8 cellular contexts compared by ENCODE assay signal in genomic region chr20:21503345-21503744, GRCh38. TPM values are rescaled to one million over a fixed set of nuclear protein-coding genes. Genes with fewer than 3 reads are reported as not detected.
A peak's percentile ranks its signal among the peaks of the same experiment; 100 is the strongest.
DNase-seq lines count a peak whose midpoint lies in the region; ATAC-seq lines count a peak whose summit lies in the region.

No MANE protein-coding gene starts in this region.

- H3K4me1 ChIP-seq in BLaER1: peaks cover 27% of the 10 kb centered on the region

- H3K36me3 ChIP-seq in BLaER1: no peaks in the 10 kb centered on the region

- peak; percentile 86 for ATAC-seq in GM19397 (IDR thresholded peaks at IDR 0.05; ENCODE audit: unreplicated experiment)
- ATAC-seq in HG03139 (IDR thresholded peaks at IDR 0.05; ENCODE audit: unreplicated experiment): peak; percentile 70
- ATAC-seq in left cardiac atrium: no peak

- peaks cover 17% of the 10 kb centered on the region for H3K9me3 ChIP-seq in BLaER1

- H3K4me1 Mint-ChIP-seq in activated T-helper 2 cell treated with anti-CD3 and anti-CD28 coated beads, Interferon-gamma antibody, Interleukin-2, Interleukin-4, amounts not matched to agents 10 μg/mL and 5 μg/mL and 100 μg/mL, durations not matched to agents 14 hours and 24 hours and 36 hours (ENCODE audit: low read depth): peaks cover 20% of the 10 kb centered on the region

- no peak overlapping the region for H3K27ac ChIP-seq in BLaER1

- intact Hi-C loops in activated T-helper 2 cell treated with anti-CD3 and anti-CD28 coated beads, Interferon-gamma antibody, Interleukin-2, Interleukin-4, amounts not matched to agents 10 μg/mL and 5 μg/mL and 100 μg/mL, durations not matched to agents 14 hours and 24 hours and 36 hours (cut with micrococcal nuclease): no loop called here
- intact Hi-C loops in left cardiac atrium (cut with DNase I): loop anchor here (5.0 kb wide), 3 partner anchors 266 to 666 kb away; no protein-coding TSS in a partner anchor

- H3K4me3 Mint-ChIP-seq in activated T-helper 2 cell treated with anti-CD3 and anti-CD28 coated beads, Interferon-gamma antibody, Interleukin-2, Interleukin-4, amounts not matched to agents 10 μg/mL and 5 μg/mL and 100 μg/mL, durations not matched to agents 14 hours and 24 hours and 36 hours (ENCODE audit: low read depth): peak overlapping the region; percentile 64

- H3K9me3 Mint-ChIP-seq in activated T-helper 2 cell treated with anti-CD3 and anti-CD28 coated beads, Interferon-gamma antibody, Interleukin-2, Interleukin-4, amounts not matched to agents 10 μg/mL and 5 μg/mL and 100 μg/mL, durations not matched to agents 14 hours and 24 hours and 36 hours: no peaks in the 10 kb centered on the region

- peaks cover 29% of the 10 kb centered on the region for H4K20me1 ChIP-seq in BLaER1

- H3K27me3 ChIP-seq in BLaER1: peaks cover 41% of the 10 kb centered on the region

- H3K9ac ChIP-seq in BLaER1: no peak overlapping the region

- H3K4me3 ChIP-seq in BLaER1: no peak overlapping the region

- no peak for DNase-seq in activated T-helper 2 cell treated with anti-CD3 and anti-CD28 coated beads, Interferon-gamma antibody, Interleukin-2, Interleukin-4, amounts not matched to agents 10 μg/mL and 5 μg/mL and 100 μg/mL, durations not matched to agents 14 hours and 24 hours and 36 hours (ENCODE audit: low spot score)
- no peak for DNase-seq in NCI-H510A treated with DMSO at 0.1 percent for 48 hours (lab: John Stamatoyannopoulos, UW)
- DNase-seq in activated effector memory CD4-positive, alpha-beta T cell treated with Interleukin-2 at 50 U/mL for 16 hours: no peak
- no peak for DNase-seq in left cardiac atrium
- no peak for DNase-seq in inferior parietal cortex (ENCODE audit: extremely low spot score)

- H3K27me3 Mint-ChIP-seq in activated T-helper 2 cell treated with anti-CD3 and anti-CD28 coated beads, Interferon-gamma antibody, Interleukin-2, Interleukin-4, amounts not matched to agents 10 μg/mL and 5 μg/mL and 100 μg/mL, durations not matched to agents 14 hours and 24 hours and 36 hours (ENCODE audit: low read depth): peaks cover 38% of the 10 kb centered on the region

- H3K4me2 ChIP-seq in BLaER1: peak overlapping the region; percentile 61

- H3K36me3 Mint-ChIP-seq in activated T-helper 2 cell treated with anti-CD3 and anti-CD28 coated beads, Interferon-gamma antibody, Interleukin-2, Interleukin-4, amounts not matched to agents 10 μg/mL and 5 μg/mL and 100 μg/mL, durations not matched to agents 14 hours and 24 hours and 36 hours (ENCODE audit: low read depth): no peaks in the 10 kb centered on the region

- peak overlapping the region; percentile 59 for H3K27ac Mint-ChIP-seq in activated T-helper 2 cell treated with anti-CD3 and anti-CD28 coated beads, Interferon-gamma antibody, Interleukin-2, Interleukin-4, amounts not matched to agents 10 μg/mL and 5 μg/mL and 100 μg/mL, durations not matched to agents 14 hours and 24 hours and 36 hours

RNA-seq across cellular contexts. Expression of gene NKX2-2, which starts 10.5 kb away (rescaled TPM):
- not detected in 2 replicates for total RNA-seq in activated T-helper 2 cell treated with anti-CD3 and anti-CD28 coated beads, Interferon-gamma antibody, Interleukin-2, Interleukin-4, amounts not matched to agents 10 μg/mL and 5 μg/mL and 100 μg/mL, durations not matched to agents 14 hours and 24 hours and 36 hours
- total RNA-seq in left cardiac atrium: not detected

Comparison
In these comparisons a context has a peak if more than half of its experiments do, and no peak if none do; other contexts are left out.
1. ATAC-seq: peak in GM19397 (single experiment) and HG03139 (single experiment); none in left cardiac atrium (0 of 2).